ENCODE assay signal across 21 cellular contexts in genomic region chr2:202541137-202541536, GRCh38.
DNase-seq lines count a peak whose midpoint lies in the region; ATAC-seq and TF ChIP-seq lines count a peak whose summit lies in the region.
"Had no signal": no experiment of that assay in that cellular context is flagged by ENCODE, and none has a peak within 500 bp of the region (broad histone marks: within the 10 kb centered on the region; RNA-seq: fewer than 3 reads in every experiment).

No MANE protein-coding gene starts in this region.

- no peak overlapping the region for H3K27ac ChIP-seq in heart left ventricle
- H3K27ac ChIP-seq: BLaER1 treated with 17β-estradiol and CSF1 and Interleukin-3, amounts not matched to agents 10 nM and 100 nM; gastrocnemius medialis; GM23248; tibial nerve had no signal

- no peak overlapping the region for H3K27ac Mint-ChIP-seq in stimulated activated effector memory CD8-positive, alpha-beta T cell treated with anti-CD3 and anti-CD28 coated beads, Interleukin-12 subunit alpha, Interleukin-12 subunit beta, amount 100 ng/mL, for 72 hours

- intact Hi-C loops in Right ventricle myocardium superior (cut with DNase I): no loop called here
- intact Hi-C loops in cardiac septum (cut with DNase I): no loop called here
- intact Hi-C loops in heart left ventricle (cut with DNase I): loop anchor here in 3 of 10 donors (5.0 to 10.0 kb wide), 3 partner anchors 164 to 266 kb away; partner anchors contain the start of gene BMPR2 (in 3 of the 3)

- peaks cover 0 to 32% (median 4%) of the 10 kb centered on the region in 9 donors for H3K36me3 ChIP-seq in heart left ventricle
- H3K36me3 ChIP-seq: gastrocnemius medialis had no signal

- no peak overlapping the region for H3K4me3 Mint-ChIP-seq in stimulated activated effector memory CD8-positive, alpha-beta T cell treated with anti-CD3 and anti-CD28 coated beads, Interleukin-12 subunit alpha, Interleukin-12 subunit beta, amount 100 ng/mL, for 72 hours

- no peaks in the 10 kb centered on the region for H3K9me3 ChIP-seq in heart left ventricle
- H3K9me3 ChIP-seq: gastrocnemius medialis, mucosa of descending colon, tibial nerve had no signal

- TF ChIP-seq POLR2A in heart left ventricle (IDR thresholded peaks at IDR 0.05): no peak

- no peaks in the 10 kb centered on the region for H3K4me1 Mint-ChIP-seq in stimulated activated effector memory CD8-positive, alpha-beta T cell treated with anti-CD3 and anti-CD28 coated beads, Interleukin-12 subunit alpha, Interleukin-12 subunit beta, amount 100 ng/mL, for 72 hours

- WGBS in heart left ventricle, 4 donors: 38 to 47% (median 41%) methylated on average over 3 of the region's 3 CpGs

- no peaks in the 10 kb centered on the region for H3K9me3 Mint-ChIP-seq in stimulated activated effector memory CD8-positive, alpha-beta T cell treated with anti-CD3 and anti-CD28 coated beads, Interleukin-12 subunit alpha, Interleukin-12 subunit beta, amount 100 ng/mL, for 72 hours

- no peaks in the 10 kb centered on the region for H3K27me3 ChIP-seq in heart left ventricle
- H3K27me3 ChIP-seq: BLaER1 treated with 17β-estradiol and CSF1 and Interleukin-3, amounts not matched to agents 10 nM and 100 nM; gastrocnemius medialis; tibial nerve had no signal

- peaks cover 0 to 33% (median 18%) of the 10 kb centered on the region in 12 donors for H3K4me1 ChIP-seq in heart left ventricle

- ATAC-seq in Right ventricle myocardium superior (ENCODE audit: poor library complexity): peak; percentile 86
- peak; percentile 80 to 91 (median 86) for ATAC-seq in heart left ventricle
- no peak for ATAC-seq in stimulated activated effector memory CD8-positive, alpha-beta T cell treated with anti-CD3 and anti-CD28 coated beads, Interleukin-12 subunit alpha, Interleukin-12 subunit beta, amount 100 ng/mL, for 72 hours
- ATAC-seq: gastrocnemius medialis, left colon, mucosa of descending colon had no signal

- no peak for DNase-seq in Right ventricle myocardium superior
- DNase-seq in cardiac septum (ENCODE audit: low spot score): no peak
- peak; percentile 35 for DNase-seq in NCI-H226
- DNase-seq in heart left ventricle: no peak
- DNase-seq in GM20000 (ENCODE audit: low spot score): no peak
- DNase-seq in GM10266 (ENCODE audit: extremely low spot score): no peak
- no peak for DNase-seq in stimulated activated effector memory CD8-positive, alpha-beta T cell treated with anti-CD3 and anti-CD28 coated beads, Interleukin-12 subunit alpha, Interleukin-12 subunit beta, amount 100 ng/mL, for 72 hours (ENCODE audit: low spot score in 2 of 2)
- DNase-seq in T-helper 1 cell: no peak
- DNase-seq: activated CD4-positive, alpha-beta T cell treated with anti-CD3 and anti-CD28 coated beads, Interleukin-2, amount 50 U/mL, for 4 hours; activated naive CD4-positive, alpha-beta T cell treated with Interleukin-2 at 50 U/mL for 16 hours; DMS53; gastrocnemius medialis; GM23248; left colon; mucosa of descending colon; NCI-H2081 treated with DMSO at 0.1 percent for 48 hours; stimulated activated CD4-positive, alpha-beta T cell treated with anti-CD3 and anti-CD28 coated beads, Interleukin-15, amount 100 ng/mL, for 24 hours; stimulated activated naive CD4-positive, alpha-beta T cell had no signal

- H3K4me3 ChIP-seq in heart left ventricle: no peak overlapping the region
- H3K4me3 ChIP-seq: BLaER1 treated with 17β-estradiol and CSF1 and Interleukin-3, amounts not matched to agents 10 nM and 100 nM; coronary artery; gastrocnemius medialis; GM23248; mucosa of descending colon; tibial nerve had no signal

- no peak for TF ChIP-seq CTCF in heart left ventricle (IDR thresholded peaks at IDR 0.05)
- TF ChIP-seq CTCF in GM20000 (IDR thresholded peaks at IDR 0.05; ENCODE audit: extremely low read depth, missing control alignments): no peak
- no peak for TF ChIP-seq CTCF in GM10266 (IDR thresholded peaks at IDR 0.05; ENCODE audit: control insufficient read depth, insufficient read depth, low read depth, missing control alignments)

- no peaks in the 10 kb centered on the region for H3K36me3 Mint-ChIP-seq in stimulated activated effector memory CD8-positive, alpha-beta T cell treated with anti-CD3 and anti-CD28 coated beads, Interleukin-12 subunit alpha, Interleukin-12 subunit beta, amount 100 ng/mL, for 72 hours
